In genomic region chr12:89228466-89228865, GRCh38 we compare ENCODE assay signal across 26 cellular contexts.
"Had no signal": no experiment of that assay in that cellular context is flagged by ENCODE, and none has a peak within 500 bp of the region (broad histone marks: within the 10 kb centered on the region; RNA-seq: fewer than 3 reads in every experiment).

No MANE protein-coding gene starts in this region.

- DNase-seq: activated CD4-positive, alpha-beta T cell treated with anti-CD3 and anti-CD28 coated beads for 4 hours; activated CD4-positive, alpha-beta T cell treated with anti-CD3 and anti-CD28 coated beads, Interleukin-2, amount 50 U/mL, for 4 hours; activated CD4-positive, CD25-positive, alpha-beta regulatory T cell; activated gamma-delta T cell; activated naive CD4-positive, alpha-beta T cell treated with anti-CD3 and anti-CD28 coated beads, Interleukin-2, amount 50 U/mL, for 16 hours; activated naive CD8-positive, alpha-beta T cell treated with anti-CD3 and anti-CD28 coated beads, Interleukin-2, amount 50 U/mL, for 24 hours; dermis blood vessel endothelial cell; effector CD8-positive, alpha-beta T cell; kidney; left colon; ovary; retina; stimulated activated CD4-positive, alpha-beta T cell treated with anti-CD3 and anti-CD28 coated beads, Interleukin-4, amount 100 ng/mL, for 24 hours; stimulated activated naive CD8-positive, alpha-beta T cell treated with anti-CD3 and anti-CD28 coated beads, Interleukin-15, amount 100 ng/mL, for 72 hours; substantia nigra; upper lobe of left lung had no signal

- H3K79me2 ChIP-seq: hepatocyte had no signal

- H3K36me3 Mint-ChIP-seq: stimulated activated memory B cell treated with anti-CD40 and anti-IgM and Interleukin-4, amounts not matched to agents 10 μg/mL and 1 μg/mL and 100 μg/mL, for 72 hours had no signal

- H3K27me3 Mint-ChIP-seq: activated naive CD8-positive, alpha-beta T cell treated with anti-CD3 and anti-CD28 coated beads, Interleukin-2, amount 50 U/mL, for 24 hours; stimulated activated naive CD8-positive, alpha-beta T cell treated with anti-CD3 and anti-CD28 coated beads, Interleukin-15, amount 100 ng/mL, for 72 hours had no signal

- ATAC-seq: activated naive CD8-positive, alpha-beta T cell treated with anti-CD3 and anti-CD28 coated beads, Interleukin-2, amount 50 U/mL, for 24 hours; gastroesophageal sphincter; left colon; sciatic nerve; stimulated activated memory B cell treated with anti-CD40 and anti-IgM and Interleukin-4, amounts not matched to agents 10 μg/mL and 1 μg/mL and 100 μg/mL, for 72 hours; stimulated activated naive CD8-positive, alpha-beta T cell treated with anti-CD3 and anti-CD28 coated beads, Interleukin-15, amount 100 ng/mL, for 72 hours had no signal

- H3K4me2 ChIP-seq: hepatocyte had no signal

- H3K9me3 Mint-ChIP-seq: activated naive CD8-positive, alpha-beta T cell treated with anti-CD3 and anti-CD28 coated beads, Interleukin-2, amount 50 U/mL, for 24 hours; central memory CD8-positive, alpha-beta T cell; stimulated activated memory B cell treated with anti-CD40 and anti-IgM and Interleukin-4, amounts not matched to agents 10 μg/mL and 1 μg/mL and 100 μg/mL, for 72 hours had no signal

- H3K36me3 ChIP-seq: gastroesophageal sphincter, neutrophil, ovary, prostate gland, upper lobe of left lung, vagina had no signal

- H3K27me3 ChIP-seq: gastroesophageal sphincter, hepatocyte, neutrophil, ovary, upper lobe of left lung, vagina had no signal

- H3K4me3 Mint-ChIP-seq: activated naive CD8-positive, alpha-beta T cell treated with anti-CD3 and anti-CD28 coated beads, Interleukin-2, amount 50 U/mL, for 24 hours; central memory CD8-positive, alpha-beta T cell; nephron; stimulated activated memory B cell treated with anti-CD40 and anti-IgM and Interleukin-4, amounts not matched to agents 10 μg/mL and 1 μg/mL and 100 μg/mL, for 72 hours; stimulated activated naive CD8-positive, alpha-beta T cell treated with anti-CD3 and anti-CD28 coated beads, Interleukin-15, amount 100 ng/mL, for 72 hours had no signal

- H3K27ac Mint-ChIP-seq: activated naive CD8-positive, alpha-beta T cell treated with anti-CD3 and anti-CD28 coated beads, Interleukin-2, amount 50 U/mL, for 24 hours; stimulated activated memory B cell treated with anti-CD40 and anti-IgM and Interleukin-4, amounts not matched to agents 10 μg/mL and 1 μg/mL and 100 μg/mL, for 72 hours had no signal

- H3K27ac ChIP-seq: gastroesophageal sphincter, hepatocyte, neutrophil, ovary, prostate gland, upper lobe of left lung, vagina had no signal

- H2AFZ ChIP-seq: hepatocyte had no signal

- H3K9me3 ChIP-seq: gastroesophageal sphincter, neutrophil, ovary, prostate gland, upper lobe of left lung, vagina had no signal

- H3K4me1 ChIP-seq: prostate gland had no signal

- H3K4me3 ChIP-seq: gastroesophageal sphincter, hepatocyte, ovary, prostate gland, skin epidermis, upper lobe of left lung, vagina had no signal
